ENCODE assay signal across 22 cellular contexts in the genomic region with DNA sequence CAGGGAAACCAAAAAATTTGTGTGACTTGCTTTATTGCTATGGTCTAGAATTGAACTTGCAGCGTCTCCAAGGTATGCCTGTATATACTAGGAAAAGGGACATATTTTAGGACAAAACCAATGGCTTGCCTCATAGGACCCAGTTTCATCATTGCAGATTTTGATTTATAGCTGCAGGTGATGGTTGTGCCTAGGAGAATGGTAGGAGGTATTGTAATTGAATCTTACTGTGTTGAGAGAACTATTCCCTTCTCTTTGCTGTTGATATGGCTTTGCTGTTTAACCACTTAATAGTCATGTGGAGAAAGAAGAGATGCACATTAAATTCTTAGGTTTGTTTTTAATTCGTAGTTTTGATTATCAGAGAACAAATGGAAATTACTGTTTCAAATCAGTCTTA. TPM values are rescaled to one million over a fixed set of nuclear protein-coding genes. Genes with fewer than 3 reads are reported as not detected.
DNase-seq lines count a peak whose midpoint lies in the region; ATAC-seq, FAIRE-seq and TF ChIP-seq lines count a peak whose summit lies in the region.
"Had no signal": no experiment of that assay in that cellular context is flagged by ENCODE, and none has a peak within 500 bp of the region (broad histone marks: within the 10 kb centered on the region; RNA-seq: fewer than 3 reads in every experiment).

No MANE protein-coding gene starts in this region.

- H3K27me3 ChIP-seq in thoracic aorta (replicated peaks; ENCODE audit: insufficient read depth) = no peaks in the 10 kb centered on the region
- H3K27me3 ChIP-seq in gastrocnemius medialis = no peaks in the 10 kb centered on the region
- H3K27me3 ChIP-seq: BLaER1, SJCRH30 had no signal

- peak; percentile 46 for FAIRE-seq in G401.6 (lab: Jason Lieb, UNC)
- FAIRE-seq: GM12892, H1, RCC 7860 had no signal

- no peaks in the 10 kb centered on the region for H3K9me3 Mint-ChIP-seq in chondrocyte (ENCODE audit: low read depth)
- H3K9me3 Mint-ChIP-seq in osteocyte (ENCODE audit: unreplicated experiment) = no peaks in the 10 kb centered on the region
- H3K9me3 Mint-ChIP-seq: CD8-positive, alpha-beta T cell had no signal

- DNase-seq in chondrocyte (ENCODE audit: low spot score) (no peak), osteocyte (ENCODE audit: extremely low spot score, unreplicated experiment) (no peak), thoracic aorta (ENCODE audit: low spot score) (no peak), DMS114 treated with DMSO at 0.1 percent for 48 hours (lab: John Stamatoyannopoulos, UW; ENCODE audit: unreplicated experiment) (no peak), nucleus accumbens (lab: John Stamatoyannopoulos, UW) (no peak), gastrocnemius medialis (no peak)
- DNase-seq: CD8-positive, alpha-beta T cell; DMS153; Karpas-422; NCI-H1694 treated with DMSO at 0.1 percent for 48 hours; NCI-H2081 treated with DMSO at 0.1 percent for 48 hours; NCI-H2171 treated with DMSO at 0.1 percent for 48 hours; NCI-H446; NCI-H526; OCI-M1; SJCRH30 had no signal

- intact Hi-C loops in gastrocnemius medialis (cut with DNase I; ENCODE audit: low total_unique reads) = no loop called here

- ATAC-seq in thoracic aorta (ENCODE audit: insufficient number of reproducible peaks, low FRiP score, low read depth) (no peak), GM19467 (IDR thresholded peaks at IDR 0.05; ENCODE audit: unreplicated experiment) (no peak), gastrocnemius medialis (no peak)
- ATAC-seq: CD8-positive, alpha-beta T cell had no signal

- H3K4me3 Mint-ChIP-seq in chondrocyte (ENCODE audit: unreplicated experiment) = no peak overlapping the region
- H3K4me3 Mint-ChIP-seq in osteocyte (ENCODE audit: unreplicated experiment) = no peak overlapping the region
- H3K4me3 Mint-ChIP-seq: CD8-positive, alpha-beta T cell had no signal

- TF ChIP-seq POLR2A in gastrocnemius medialis (IDR thresholded peaks at IDR 0.05) = no peak

- no peak overlapping the region for H3K27ac ChIP-seq in thoracic aorta
- H3K27ac ChIP-seq in gastrocnemius medialis = no peak overlapping the region
- H3K27ac ChIP-seq: BLaER1, SJCRH30 had no signal

- H3K4me3 ChIP-seq in thoracic aorta = peak overlapping the region; percentile 67
- no peak overlapping the region for H3K4me3 ChIP-seq in gastrocnemius medialis
- H3K4me3 ChIP-seq: BLaER1, SJCRH30 had no signal

- H3K27me3 Mint-ChIP-seq in chondrocyte (ENCODE audit: low read depth) (no peaks in the 10 kb centered on the region), osteocyte (ENCODE audit: unreplicated experiment) (no peaks in the 10 kb centered on the region)

- in situ Hi-C loops in gastrocnemius medialis (cut with MboI; ENCODE audit: low sequenced_read_pairs in 4 of 4) = no loop called here

- H3K9me3 ChIP-seq in thoracic aorta (no peaks in the 10 kb centered on the region), gastrocnemius medialis (no peaks in the 10 kb centered on the region)
- H3K9me3 ChIP-seq: BLaER1, SJCRH30 had no signal

- H3K4me1 ChIP-seq in thoracic aorta (ENCODE audit: control insufficient read depth in 1 of 2, low read depth in 2 of 2) (peaks cover 71 to 81% of the 10 kb centered on the region in 2 donors), gastrocnemius medialis (peaks cover 30 to 43% of the 10 kb centered on the region in 2 donors)

- TF ChIP-seq CTCF in chondrocyte (IDR thresholded peaks at IDR 0.05) (no peak), osteocyte (IDR thresholded peaks at IDR 0.05) (no peak), thoracic aorta (IDR thresholded peaks at IDR 0.05) (no peak), gastrocnemius medialis (IDR thresholded peaks at IDR 0.05 in 4 of 5, conservative IDR thresholded peaks at IDR 0.05 in 1 of 5) (no peak)

- peaks cover 3% of the 10 kb centered on the region for H3K36me3 ChIP-seq in thoracic aorta
- H3K36me3 ChIP-seq in gastrocnemius medialis = no peaks in the 10 kb centered on the region
- H3K36me3 ChIP-seq: SJCRH30 had no signal

- H3K36me3 Mint-ChIP-seq in chondrocyte (ENCODE audit: low read depth) = peaks cover 15% of the 10 kb centered on the region
- peaks cover 14% of the 10 kb centered on the region for H3K36me3 Mint-ChIP-seq in osteocyte (ENCODE audit: unreplicated experiment)

- H3K27ac Mint-ChIP-seq in chondrocyte (ENCODE audit: unreplicated experiment) (peak overlapping the region; percentile 33), osteocyte (ENCODE audit: unreplicated experiment) (peak overlapping the region; percentile 57)
- H3K27ac Mint-ChIP-seq: CD8-positive, alpha-beta T cell had no signal

- peaks cover 87% of the 10 kb centered on the region for H3K4me1 Mint-ChIP-seq in chondrocyte (ENCODE audit: low read depth)
- H3K4me1 Mint-ChIP-seq in osteocyte (ENCODE audit: unreplicated experiment) = peaks cover 79% of the 10 kb centered on the region

RNA-seq across cellular contexts. Expression of gene DSTN, which starts 16.4 kb away (rescaled TPM):
- total RNA-seq in chondrocyte (878 to 1,290 TPM (median 1,265 TPM) in 3 replicates), osteocyte (676 and 684 TPM in 2 replicates), thoracic aorta (1,000 to 10,000 TPM; 1,342 to 1,977 TPM), gastrocnemius medialis (100 to 1,000 TPM in 1 of 4 donors, 10 to 100 TPM in 3; 79.2 to 128 (median 88.5) TPM)

RNA-seq across cellular contexts. Expression of gene BFSP1, which starts 55.1 kb away (rescaled TPM):
- 9.6 to 14.4 TPM (median 11.7 TPM) in 3 replicates for total RNA-seq in chondrocyte
- 12.6 and 13.8 TPM in 2 replicates for total RNA-seq in osteocyte
- 1 to 10 TPM; 2.4 to 3.0 TPM for total RNA-seq in thoracic aorta
- total RNA-seq in gastrocnemius medialis = under 1 TPM in 2 of 4 donors, not detected in 2; 0.18 to 0.46 TPM
- total RNA-seq: SJCRH30 had no signal
